25 cellular contexts compared by ENCODE assay signal in the genomic region with DNA sequence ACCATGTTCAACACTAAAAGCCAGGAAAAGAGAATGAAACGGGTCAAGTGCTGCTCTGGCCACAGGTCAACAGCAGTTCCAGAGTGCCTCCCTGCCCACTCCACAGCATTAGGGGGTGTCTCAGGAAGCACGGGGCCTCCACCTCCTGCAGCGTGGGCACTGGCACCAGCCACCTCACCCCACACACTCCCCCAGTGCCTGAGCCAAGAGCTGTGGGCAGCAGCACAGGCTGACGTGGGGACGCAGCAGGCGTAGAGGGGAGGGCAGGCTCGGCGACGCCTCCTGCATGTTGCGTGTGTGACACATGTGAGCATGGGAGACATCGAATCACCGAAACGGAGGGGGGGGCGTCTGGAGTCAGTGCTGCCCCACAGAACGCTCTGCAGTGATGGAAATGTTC. TPM values are rescaled to one million over a fixed set of nuclear protein-coding genes. Genes with fewer than 3 reads are reported as not detected.
"Had no signal": no experiment of that assay in that cellular context is flagged by ENCODE, and none has a peak within 500 bp of the region (broad histone marks: within the 10 kb centered on the region; RNA-seq: fewer than 3 reads in every experiment).

No MANE protein-coding gene starts in this region.

- H3K27ac ChIP-seq: KMS-11, SK-N-MC, VCaP had no signal

- ATAC-seq: activated T-cell treated with anti-CD3 and anti-CD28 coated beads, Interleukin-2, amount 50 U/mL, for 72 hours; Right ventricle myocardium inferior; T-cell had no signal

- H3K9ac ChIP-seq: KMS-11 had no signal

- H3K4me2 ChIP-seq: KMS-11 had no signal

- H3K4me3 ChIP-seq: SK-N-MC had no signal

- DNase-seq: activated CD4-positive, alpha-beta memory T cell treated with anti-CD3 and anti-CD28 coated beads for 36 hours; activated CD4-positive, alpha-beta T cell treated with anti-CD3 and anti-CD28 coated beads, Interleukin-2, amount 10 ng/mL, durations not matched to agents 7 days and 5 days; activated CD4-positive, CD25-positive, alpha-beta regulatory T cell; activated CD8-positive, alpha-beta memory T cell treated with anti-CD3 and anti-CD28 coated beads for 24 hours; activated gamma-delta T cell treated with Interleukin-2 at 50 U/mL for 16 hours; activated naive CD4-positive, alpha-beta T cell treated with anti-CD3 and anti-CD28 coated beads, Interleukin-2, amount 10 ng/mL, durations not matched to agents 7 days and 5 days; activated naive CD8-positive, alpha-beta T cell treated with anti-CD3 and anti-CD28 coated beads for 36 hours; activated T-cell treated with anti-CD3 and anti-CD28 coated beads, Interleukin-2, amount 50 U/mL, for 72 hours; NCI-H1092; NCI-H1417; NCI-H1930; NCI-H2107; NCI-H2171 treated with DMSO at 0.1 percent for 48 hours; NCI-H226; NCI-H526; NCI-H82; T-cell; T-helper 2 cell; T1000 had no signal

RNA-seq across cellular contexts. Expression of gene NPAS1, which starts 50.2 kb away (rescaled TPM):
- total RNA-seq: activated CD4-positive, alpha-beta memory T cell treated with anti-CD3 and anti-CD28 coated beads for 36 hours; activated CD4-positive, alpha-beta T cell treated with anti-CD3 and anti-CD28 coated beads, Interleukin-2, amount 10 ng/mL, durations not matched to agents 7 days and 5 days; activated T-helper 2 cell treated with anti-CD3 and anti-CD28 coated beads, Interferon-gamma antibody, Interleukin-2, Interleukin-4, amounts not matched to agents 10 μg/mL and 5 μg/mL and 100 μg/mL, durations not matched to agents 14 hours and 24 hours and 36 hours; Right ventricle myocardium inferior; RPMI7951 had no signal
